10 cellular contexts compared by ENCODE assay signal in the genomic region with DNA sequence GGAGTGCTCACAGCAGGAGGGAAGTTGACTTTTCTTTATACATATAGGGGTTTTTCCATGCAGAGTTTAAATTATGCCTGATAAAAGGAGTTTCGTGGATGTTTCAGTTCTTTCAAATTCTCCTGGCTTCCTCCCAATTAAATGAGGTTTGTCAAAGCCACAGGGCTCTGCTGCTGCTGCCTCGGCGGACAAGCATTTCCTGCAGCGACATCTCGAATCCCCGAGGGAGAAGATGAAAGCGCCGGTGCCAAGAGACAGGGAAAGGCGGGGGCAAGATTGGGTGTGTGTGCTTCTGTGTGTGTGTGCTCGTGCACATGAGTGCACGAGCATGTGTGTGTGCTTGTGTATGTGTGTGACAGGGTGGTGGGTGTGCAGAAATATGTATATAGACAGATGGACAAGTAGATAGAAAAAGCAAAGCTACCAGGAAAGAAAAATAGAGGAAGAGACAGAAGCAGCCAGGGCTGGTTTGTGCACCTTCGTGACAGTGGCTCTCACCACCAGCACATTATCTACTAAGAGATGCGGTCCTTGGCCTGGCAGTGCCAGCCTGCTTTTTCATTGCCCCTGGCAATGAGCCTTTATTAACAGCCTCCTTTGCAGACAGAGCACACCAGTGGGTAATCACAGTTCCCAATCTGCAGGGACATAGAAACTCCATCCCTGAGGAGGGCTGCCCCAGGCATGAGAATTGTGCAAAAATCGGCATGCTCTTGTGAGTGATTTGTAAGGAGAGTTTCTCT.
DNase-seq lines count a peak whose midpoint lies in the region; ATAC-seq and TF ChIP-seq lines count a peak whose summit lies in the region.
"Had no signal": no experiment of that assay in that cellular context is flagged by ENCODE, and none has a peak within 500 bp of the region (broad histone marks: within the 10 kb centered on the region; RNA-seq: fewer than 3 reads in every experiment).

No MANE protein-coding gene starts in this region.

- H3K4me3 ChIP-seq in Karpas-422 (ENCODE audit: low read length), result peak overlapping the region; percentile 52

- H3K4me1 Mint-ChIP-seq in activated CD4-positive, alpha-beta T cell treated with anti-CD3 and anti-CD28 coated beads for 36 hours, result peaks cover 13% of the 10 kb centered on the region
- H3K4me1 Mint-ChIP-seq in WTC11 (peaks cover 26% of the 10 kb centered on the region), naive B cell (peaks cover 9 to 10% (median 10%) of the 10 kb centered on the region in 3 donors)

- H3K27me3 ChIP-seq in Karpas-422 (ENCODE audit: low read length), result no peaks in the 10 kb centered on the region

- CTCF ChIA-PET in activated CD4-positive, alpha-beta T cell treated with anti-CD3 and anti-CD28 coated beads for 36 hours (lab: Charles Lee), result no interaction called here
- CTCF ChIA-PET in WTC11 (lab: Charles Lee), result interaction anchor here (1.6 kb wide), 1 partner anchor 22 kb away, joined by 3 read pairs; no protein-coding TSS in a partner anchor

- H3K4me1 ChIP-seq in Karpas-422 (ENCODE audit: low read length), result peaks cover 53% of the 10 kb centered on the region

- H3K9ac ChIP-seq in Karpas-422 (ENCODE audit: low read length), result peak overlapping the region; percentile 55

- peak overlapping the region; percentile 40 for H3K27ac ChIP-seq in Karpas-422 (ENCODE audit: low read length)
- H3K27ac ChIP-seq: neutrophil had no signal

- no peaks in the 10 kb centered on the region for H3K36me3 Mint-ChIP-seq in activated CD4-positive, alpha-beta T cell treated with anti-CD3 and anti-CD28 coated beads for 36 hours (ENCODE audit: low read depth)
- no peaks in the 10 kb centered on the region for H3K36me3 Mint-ChIP-seq in WTC11
- no peaks in the 10 kb centered on the region for H3K36me3 Mint-ChIP-seq in naive B cell
- H3K36me3 Mint-ChIP-seq: CD4-positive, CD25-positive, alpha-beta regulatory T cell had no signal

- H4K20me1 ChIP-seq in Karpas-422 (ENCODE audit: insufficient read depth, low read depth, low read length), result no peaks in the 10 kb centered on the region

- DNase-seq in activated CD4-positive, alpha-beta T cell treated with anti-CD3 and anti-CD28 coated beads for 36 hours, result peak; percentile 19
- no peak for DNase-seq in activated CD4-positive, alpha-beta T cell treated with anti-CD3 and anti-CD28 coated beads for 4 hours
- DNase-seq in Karpas-422 (peak; percentile 90), WTC11 (ENCODE audit: low spot score) (peak; percentile 29), naive B cell (peak; percentile 7), NCI-H2029 (lab: John Stamatoyannopoulos, UW) (no peak), NCI-H510A (lab: John Stamatoyannopoulos, UW) (no peak)

- peak overlapping the region; percentile 68 for H3K4me2 ChIP-seq in Karpas-422 (ENCODE audit: low read depth, low read length, poor library complexity, severe bottlenecking)

- H3K4me3 Mint-ChIP-seq in activated CD4-positive, alpha-beta T cell treated with anti-CD3 and anti-CD28 coated beads for 36 hours, result no peak overlapping the region
- H3K4me3 Mint-ChIP-seq in WTC11 (peak overlapping the region; percentile 16), naive B cell (peak overlapping the region in 7 of 8 donors; percentile 7 to 84 (median 47))

- no peaks in the 10 kb centered on the region for H3K9me3 Mint-ChIP-seq in activated CD4-positive, alpha-beta T cell treated with anti-CD3 and anti-CD28 coated beads for 36 hours (ENCODE audit: low read depth)
- H3K9me3 Mint-ChIP-seq in WTC11 (no peaks in the 10 kb centered on the region), naive B cell (no peaks in the 10 kb centered on the region)

- H3K27me3 Mint-ChIP-seq in activated CD4-positive, alpha-beta T cell treated with anti-CD3 and anti-CD28 coated beads for 36 hours, result peaks cover 40% of the 10 kb centered on the region
- H3K27me3 Mint-ChIP-seq in WTC11 (ENCODE audit: low read depth), result peaks cover 8% of the 10 kb centered on the region; the same call in 1 of the 2 replicates
- peaks cover 52 to 76% (median 73%) of the 10 kb centered on the region in 3 donors for H3K27me3 Mint-ChIP-seq in naive B cell

- H3K36me3 ChIP-seq in Karpas-422 (ENCODE audit: insufficient read depth, low read length), result no peaks in the 10 kb centered on the region
- H3K36me3 ChIP-seq: neutrophil had no signal

- no peak for ATAC-seq in activated CD4-positive, alpha-beta T cell treated with anti-CD3 and anti-CD28 coated beads for 36 hours
- ATAC-seq in WTC11, result peak; percentile 62
- peak; percentile 49 to 58 for ATAC-seq in naive B cell (ENCODE audit: low read depth in 2 of 2)
- ATAC-seq in HG02852 (IDR thresholded peaks at IDR 0.05; ENCODE audit: unreplicated experiment), result no peak

- H2AFZ ChIP-seq in Karpas-422 (ENCODE audit: low read length), result peak overlapping the region; percentile 44; the same call in 1 of the 2 replicates

- no peaks in the 10 kb centered on the region for H3K79me2 ChIP-seq in Karpas-422 (ENCODE audit: low read length)

- H3K9me2 ChIP-seq in Karpas-422 (replicated peaks; ENCODE audit: insufficient read depth, low read length), result no peaks in the 10 kb centered on the region

- H3K9me3 ChIP-seq in Karpas-422 (ENCODE audit: low read length), result no peaks in the 10 kb centered on the region
- H3K9me3 ChIP-seq: neutrophil had no signal

- intact Hi-C loops in activated CD4-positive, alpha-beta T cell treated with anti-CD3 and anti-CD28 coated beads for 36 hours (cut with DNase I, micrococcal nuclease), result no loop called here

- H3K27ac Mint-ChIP-seq in activated CD4-positive, alpha-beta T cell treated with anti-CD3 and anti-CD28 coated beads for 36 hours, result no peak overlapping the region
- H3K27ac Mint-ChIP-seq in WTC11 (no peak overlapping the region), naive B cell (peak overlapping the region in 1 of 6 donors; percentile 14)
- H3K27ac Mint-ChIP-seq: CD4-positive, CD25-positive, alpha-beta regulatory T cell had no signal

- no peak for TF ChIP-seq CTCF in WTC11 (IDR thresholded peaks at IDR 0.05)

- POLR2A ChIA-PET in activated CD4-positive, alpha-beta T cell treated with anti-CD3 and anti-CD28 coated beads for 36 hours (lab: Charles Lee), result no interaction called here
- POLR2A ChIA-PET in WTC11 (lab: Charles Lee), result no interaction called here

TF ChIP-seq in WTC11, 78 proteins besides CTCF, POLR2A, EP300 and RAD21 (continues in another document):
- TF ChIP-seq TP53 (CRISPR knock-in tag; IDR thresholded peaks at IDR 0.05) (no peak), ZNF671 (CRISPR knock-in tag; IDR thresholded peaks at IDR 0.05) (no peak), ZNF396 (CRISPR knock-in tag; IDR thresholded peaks at IDR 0.05; ENCODE audit: borderline replicate concordance) (no peak), JUN (CRISPR knock-in tag; IDR thresholded peaks at IDR 0.05) (no peak), ZNF121 (CRISPR knock-in tag; IDR thresholded peaks at IDR 0.05) (no peak), ZNF263 (CRISPR knock-in tag; IDR thresholded peaks at IDR 0.05; ENCODE audit: low read depth) (no peak), GTF2I (CRISPR knock-in tag; conservative IDR thresholded peaks at IDR 0.05) (no peak), ZNF317 (CRISPR knock-in tag; IDR thresholded peaks at IDR 0.05; ENCODE audit: borderline replicate concordance, low read depth) (no peak), CREM (CRISPR knock-in tag; IDR thresholded peaks at IDR 0.05) (no peak), PRRX2 (CRISPR knock-in tag; IDR thresholded peaks at IDR 0.05) (no peak), ELF4 (CRISPR knock-in tag; IDR thresholded peaks at IDR 0.05; ENCODE audit: low read depth) (no peak), FOXJ3 (CRISPR knock-in tag; IDR thresholded peaks at IDR 0.05; ENCODE audit: borderline replicate concordance) (no peak), NR1H2 (CRISPR knock-in tag; IDR thresholded peaks at IDR 0.05) (no peak)
- TF ChIP-seq, protein P1, sequence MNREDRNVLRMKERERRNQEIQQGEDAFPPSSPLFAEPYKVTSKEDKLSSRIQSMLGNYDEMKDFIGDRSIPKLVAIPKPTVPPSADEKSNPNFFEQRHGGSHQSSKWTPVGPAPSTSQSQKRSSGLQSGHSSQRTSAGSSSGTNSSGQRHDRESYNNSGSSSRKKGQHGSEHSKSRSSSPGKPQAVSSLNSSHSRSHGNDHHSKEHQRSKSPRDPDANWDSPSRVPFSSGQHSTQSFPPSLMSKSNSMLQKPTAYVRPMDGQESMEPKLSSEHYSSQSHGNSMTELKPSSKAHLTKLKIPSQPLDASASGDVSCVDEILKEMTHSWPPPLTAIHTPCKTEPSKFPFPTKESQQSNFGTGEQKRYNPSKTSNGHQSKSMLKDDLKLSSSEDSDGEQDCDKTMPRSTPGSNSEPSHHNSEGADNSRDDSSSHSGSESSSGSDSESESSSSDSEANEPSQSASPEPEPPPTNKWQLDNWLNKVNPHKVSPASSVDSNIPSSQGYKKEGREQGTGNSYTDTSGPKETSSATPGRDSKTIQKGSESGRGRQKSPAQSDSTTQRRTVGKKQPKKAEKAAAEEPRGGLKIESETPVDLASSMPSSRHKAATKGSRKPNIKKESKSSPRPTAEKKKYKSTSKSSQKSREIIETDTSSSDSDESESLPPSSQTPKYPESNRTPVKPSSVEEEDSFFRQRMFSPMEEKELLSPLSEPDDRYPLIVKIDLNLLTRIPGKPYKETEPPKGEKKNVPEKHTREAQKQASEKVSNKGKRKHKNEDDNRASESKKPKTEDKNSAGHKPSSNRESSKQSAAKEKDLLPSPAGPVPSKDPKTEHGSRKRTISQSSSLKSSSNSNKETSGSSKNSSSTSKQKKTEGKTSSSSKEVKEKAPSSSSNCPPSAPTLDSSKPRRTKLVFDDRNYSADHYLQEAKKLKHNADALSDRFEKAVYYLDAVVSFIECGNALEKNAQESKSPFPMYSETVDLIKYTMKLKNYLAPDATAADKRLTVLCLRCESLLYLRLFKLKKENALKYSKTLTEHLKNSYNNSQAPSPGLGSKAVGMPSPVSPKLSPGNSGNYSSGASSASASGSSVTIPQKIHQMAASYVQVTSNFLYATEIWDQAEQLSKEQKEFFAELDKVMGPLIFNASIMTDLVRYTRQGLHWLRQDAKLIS (CRISPR knock-in tag; IDR thresholded peaks at IDR 0.05; ENCODE audit: borderline replicate concordance), result no peak
- TF ChIP-seq, protein P2, sequence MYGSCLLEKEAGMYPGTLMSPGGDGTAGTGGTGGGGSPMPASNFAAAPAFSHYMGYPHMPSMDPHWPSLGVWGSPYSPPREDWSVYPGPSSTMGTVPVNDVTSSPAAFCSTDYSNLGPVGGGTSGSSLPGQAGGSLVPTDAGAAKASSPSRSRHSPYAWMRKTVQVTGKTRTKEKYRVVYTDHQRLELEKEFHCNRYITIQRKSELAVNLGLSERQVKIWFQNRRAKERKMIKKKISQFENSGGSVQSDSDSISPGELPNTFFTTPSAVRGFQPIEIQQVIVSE (CRISPR knock-in tag; IDR thresholded peaks at IDR 0.05; ENCODE audit: borderline replicate concordance), result no peak
- TF ChIP-seq, protein P3, sequence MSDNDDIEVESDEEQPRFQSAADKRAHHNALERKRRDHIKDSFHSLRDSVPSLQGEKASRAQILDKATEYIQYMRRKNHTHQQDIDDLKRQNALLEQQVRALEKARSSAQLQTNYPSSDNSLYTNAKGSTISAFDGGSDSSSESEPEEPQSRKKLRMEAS (CRISPR knock-in tag; IDR thresholded peaks at IDR 0.05), result no peak

Comparison
In these comparisons a context has a peak if more than half of its experiments do, and no peak if none do; other contexts are left out.
1. DNase-seq: peak in activated CD4-positive, alpha-beta T cell treated with anti-CD3 and anti-CD28 coated beads for 36 hours (single experiment), Karpas-422 (single experiment), WTC11 (single experiment) and naive B cell (single experiment); none in activated CD4-positive, alpha-beta T cell treated with anti-CD3 and anti-CD28 coated beads for 4 hours (0 of 2), NCI-H2029 (single experiment) and NCI-H510A (single experiment).
2. ATAC-seq: peak in WTC11 (single experiment) and naive B cell (2 of 2); none in activated CD4-positive, alpha-beta T cell treated with anti-CD3 and anti-CD28 coated beads for 36 hours (single experiment) and HG02852 (single experiment).